Comparison of ENCODE assay signal across 25 cellular contexts in genomic region chr7:91847881-91848599, GRCh38. TPM values are rescaled to one million over a fixed set of nuclear protein-coding genes. Genes with fewer than 3 reads are reported as not detected.
DNase-seq lines count a peak whose midpoint lies in the region; ATAC-seq and TF ChIP-seq lines count a peak whose summit lies in the region.
"Had no signal": no experiment of that assay in that cellular context is flagged by ENCODE, and none has a peak within 500 bp of the region (broad histone marks: within the 10 kb centered on the region; RNA-seq: fewer than 3 reads in every experiment).

No MANE protein-coding gene starts in this region.

- H3K27ac Mint-ChIP-seq in progenitor cell of endocrine pancreas, result peak overlapping the region; percentile 16
- H3K27ac Mint-ChIP-seq: activated naive CD8-positive, alpha-beta T cell treated with anti-CD3 and anti-CD28 coated beads, Interleukin-2, amount 10 ng/mL, durations not matched to agents 7 days and 5 days; naive thymus-derived CD8-positive, alpha-beta T cell; T-cell; type B pancreatic cell had no signal

- H3K4me1 Mint-ChIP-seq in progenitor cell of endocrine pancreas (ENCODE audit: low read depth), result peaks cover 6% of the 10 kb centered on the region
- H3K4me1 Mint-ChIP-seq: activated naive CD8-positive, alpha-beta T cell treated with anti-CD3 and anti-CD28 coated beads, Interleukin-2, amount 10 ng/mL, durations not matched to agents 7 days and 5 days; T-cell had no signal

- H3K4me3 Mint-ChIP-seq in progenitor cell of endocrine pancreas (ENCODE audit: low read depth), result no peak overlapping the region
- H3K4me3 Mint-ChIP-seq: activated naive CD8-positive, alpha-beta T cell treated with anti-CD3 and anti-CD28 coated beads, Interleukin-2, amount 10 ng/mL, durations not matched to agents 7 days and 5 days; naive thymus-derived CD8-positive, alpha-beta T cell; T-cell; type B pancreatic cell had no signal

- H3K27me3 Mint-ChIP-seq in progenitor cell of endocrine pancreas, result no peaks in the 10 kb centered on the region
- H3K27me3 Mint-ChIP-seq: activated naive CD8-positive, alpha-beta T cell treated with anti-CD3 and anti-CD28 coated beads, Interleukin-2, amount 10 ng/mL, durations not matched to agents 7 days and 5 days; T-cell; type B pancreatic cell had no signal

- peaks cover 6% of the 10 kb centered on the region for H3K36me3 Mint-ChIP-seq in progenitor cell of endocrine pancreas (ENCODE audit: insufficient read depth)

- DNase-seq in SIG-M5 treated with dmso at 0.1 percent for 504 hours (lab: John Stamatoyannopoulos, UW; ENCODE audit: unreplicated experiment), result peak; percentile 65
- DNase-seq in SIG-M5 (lab: John Stamatoyannopoulos, UW), result no peak
- DNase-seq in SKM-1 treated with dmso at 0.1 percent for 144 hours (lab: John Stamatoyannopoulos, UW; ENCODE audit: unreplicated experiment), result peak; percentile 90
- peak; percentile 4 for DNase-seq in fibroblast of gingiva (ENCODE audit: low read depth)
- no peak for DNase-seq in progenitor cell of endocrine pancreas (ENCODE audit: low spot score, unreplicated experiment)
- no peak for DNase-seq in germinal center (ENCODE audit: low spot score)
- no peak for DNase-seq in kidney glomerular epithelial cell (lab: John Stamatoyannopoulos, UW)
- DNase-seq: activated CD4-positive, alpha-beta T cell treated with anti-CD3 and anti-CD28 coated beads, Interleukin-2, amount 50 U/mL, for 48 hours; activated effector memory CD4-positive, alpha-beta T cell treated with Interleukin-2 at 50 U/mL for 16 hours; activated naive CD8-positive, alpha-beta T cell treated with anti-CD3 and anti-CD28 coated beads, Interleukin-2, amount 10 ng/mL, durations not matched to agents 7 days and 5 days; COR-L47; DMS79; effector CD8-positive, alpha-beta T cell; gastrocnemius medialis; naive thymus-derived CD8-positive, alpha-beta T cell; NCI-H1417; NCI-H2107; NCI-H510A treated with DMSO at 0.1 percent for 48 hours; sigmoid colon; stimulated activated CD4-positive, alpha-beta T cell treated with anti-CD3 and anti-CD28 coated beads, Interleukin-15, amount 100 ng/mL, for 24 hours; T-cell; WERI-Rb-1 had no signal

- TF ChIP-seq CTCF in progenitor cell of endocrine pancreas (IDR thresholded peaks at IDR 0.05; ENCODE audit: unreplicated experiment), result no peak

- peaks cover 14% of the 10 kb centered on the region for H3K9me3 Mint-ChIP-seq in progenitor cell of endocrine pancreas (ENCODE audit: low read depth)
- H3K9me3 Mint-ChIP-seq: activated naive CD8-positive, alpha-beta T cell treated with anti-CD3 and anti-CD28 coated beads, Interleukin-2, amount 10 ng/mL, durations not matched to agents 7 days and 5 days had no signal

- no peak for ATAC-seq in HG02885 (IDR thresholded peaks at IDR 0.05; ENCODE audit: poor library complexity, unreplicated experiment)
- ATAC-seq: gastrocnemius medialis; HCT116; naive thymus-derived CD8-positive, alpha-beta T cell; T-cell had no signal

RNA-seq across cellular contexts. Expression of gene MTERF1, which starts 32.5 kb away (rescaled TPM):
- total RNA-seq in progenitor cell of endocrine pancreas, result 18.6 and 19.5 TPM in 2 replicates

Comparison
In these comparisons a context has a peak if more than half of its experiments do, and no peak if none do; other contexts are left out.
1. DNase-seq: peak in SIG-M5 treated with dmso at 0.1 percent for 504 hours (single experiment), SKM-1 treated with dmso at 0.1 percent for 144 hours (single experiment) and fibroblast of gingiva (single experiment); none in SIG-M5 (single experiment), progenitor cell of endocrine pancreas (single experiment), germinal center (single experiment) and kidney glomerular epithelial cell (single experiment).